Comparison of ENCODE assay signal across 15 cellular contexts in the genomic region with DNA sequence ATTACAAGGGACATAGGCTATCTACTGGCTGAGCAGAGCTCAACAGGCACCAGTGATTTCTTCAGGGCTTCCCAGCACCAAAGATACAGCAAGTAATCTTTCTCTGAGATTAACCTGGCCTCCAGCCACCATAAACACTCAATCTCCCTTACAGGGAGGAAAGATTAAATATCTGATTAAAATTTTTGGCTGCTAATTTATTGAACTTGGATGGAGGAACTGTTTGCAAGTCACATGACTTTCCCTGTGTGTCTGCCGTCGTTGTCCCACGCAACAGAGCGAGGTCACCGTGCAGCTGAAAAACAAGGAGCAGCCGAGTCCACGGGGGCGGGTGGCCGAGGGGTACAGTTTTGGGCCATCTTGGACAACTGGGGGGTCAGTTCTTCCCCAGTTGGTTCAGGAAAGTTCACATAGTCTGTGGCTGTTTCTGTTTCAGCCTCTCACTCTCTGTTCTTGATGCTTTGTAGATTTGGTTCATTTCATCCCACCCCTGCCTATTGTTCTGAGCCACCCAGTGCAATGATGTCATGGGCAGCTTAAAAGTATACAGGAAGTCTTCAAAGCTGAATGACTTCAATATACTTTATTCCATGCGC.
DNase-seq lines count a peak whose midpoint lies in the region; ATAC-seq, FAIRE-seq and TF ChIP-seq lines count a peak whose summit lies in the region.
"Had no signal": no experiment of that assay in that cellular context is flagged by ENCODE, and none has a peak within 500 bp of the region (broad histone marks: within the 10 kb centered on the region; RNA-seq: fewer than 3 reads in every experiment).

No MANE protein-coding gene starts in this region.

- peaks cover 5 to 21% of the 10 kb centered on the region in 2 experiments; a peak in 4 of 5 replicates for H3K27me3 ChIP-seq in K562 (ENCODE audit: control insufficient read depth in 2 of 2, insufficient read depth in 2 of 2, low read length in 2 of 2)
- peaks cover 0 to 9% (median 0%) of the 10 kb centered on the region in 3 donors for H3K27me3 ChIP-seq in psoas muscle (ENCODE audit: insufficient read depth in 3 of 3, low read length in 2 of 3)
- no peaks in the 10 kb centered on the region for H3K27me3 ChIP-seq in effector memory CD4-positive, alpha-beta T cell (replicated peaks; ENCODE audit: control insufficient read depth, insufficient read depth, low read length, poor library complexity, severe bottlenecking)
- H3K27me3 ChIP-seq: BE2C had no signal

- H3K4me3 ChIP-seq in GM12865 (ENCODE audit: low read depth, low read length) = no peak overlapping the region
- no peak overlapping the region for H3K4me3 ChIP-seq in K562
- H3K4me3 ChIP-seq in psoas muscle = peak overlapping the region; percentile 22
- H3K4me3 ChIP-seq in effector memory CD4-positive, alpha-beta T cell (ENCODE audit: insufficient read depth, low read depth, low read length, poor library complexity, severe bottlenecking) = no peak overlapping the region
- H3K4me3 ChIP-seq: SK-N-MC had no signal

- CTCF ChIA-PET in K562 (lab: Yijun Ruan, JAX; ENCODE audit: low intra/inter-chr PET ratio) = no interaction called here

- H3K4me2 ChIP-seq in K562 (ENCODE audit: insufficient read depth, low read length) = no peak overlapping the region

- no peaks in the 10 kb centered on the region for H3K4me1 ChIP-seq in K562 (replicated peaks in 1 of 2; ENCODE audit: control insufficient read depth in 2 of 2, insufficient read depth in 2 of 2, low read length in 2 of 2)
- H3K4me1 ChIP-seq in psoas muscle = peaks cover 3% of the 10 kb centered on the region
- H3K4me1 ChIP-seq in effector memory CD4-positive, alpha-beta T cell (ENCODE audit: control insufficient read depth, insufficient read depth, low read length, poor library complexity, severe bottlenecking) = no peaks in the 10 kb centered on the region

- BruUV-seq in K562 (replicated peaks; lab: Mats Ljungman, UMichigan) = no TSS peak

- no peak overlapping the region for H3K9ac ChIP-seq in K562 (ENCODE audit: insufficient read depth in 1 of 2, low read depth in 2 of 2, low read length in 2 of 2)

- TF ChIP-seq EP300 in K562 (IDR thresholded peaks at IDR 0.05; ENCODE audit: low read length) = no peak

- no peaks in the 10 kb centered on the region for H4K20me1 ChIP-seq in K562 (replicated peaks; ENCODE audit: control insufficient read depth, insufficient read depth, low read length)

- DNase-seq in GM12865 (ENCODE audit: low read depth) = peak; percentile 3
- DNase-seq in K562 (ENCODE audit: extremely low read depth in 1 of 4, low spot score in 3 of 4) = no peak
- peak; percentile 60 for DNase-seq in left ventricle myocardium superior
- DNase-seq in psoas muscle = peak in 1 of 2 donors; percentile 57
- DNase-seq in NAMALWA (ENCODE audit: low spot score) = no peak
- DNase-seq in EL = no peak
- DNase-seq in effector memory CD4-positive, alpha-beta T cell = no peak
- no peak for DNase-seq in activated T-cell treated with anti-CD3 and anti-CD28 coated beads, Interleukin-2, amount 50 U/mL, for 48 hours
- DNase-seq: activated T-cell treated with anti-CD3 and anti-CD28 coated beads, Interleukin-2, amount 50 U/mL, for 72 hours; BE2C; NCI-H1436; nephron progenitor cell had no signal

- H2AFZ ChIP-seq in K562 (ENCODE audit: low read depth, low read length) = no peak overlapping the region

- no peak for FAIRE-seq in K562 (lab: Jason Lieb, UNC)
- FAIRE-seq: GM18507 had no signal

- POLR2A ChIA-PET in K562 (lab: Yijun Ruan, JAX) = interaction anchor here (0.8 kb wide), 1 partner anchor 585 kb away, joined by 4 read pairs; no protein-coding TSS in a partner anchor

- intact Hi-C loops in K562 (cut with micrococcal nuclease) (no loop called here), left ventricle myocardium superior (cut with micrococcal nuclease) (no loop called here), psoas muscle (cut with DNase I) (no loop called here)

- TF ChIP-seq RAD21 in K562 (CRISPR knock-in tag; conservative IDR thresholded peaks at IDR 0.05 in 1 of 2, IDR thresholded peaks at IDR 0.05 in 1 of 2) = no peak

- no peaks in the 10 kb centered on the region for H3K79me2 ChIP-seq in K562 (ENCODE audit: control insufficient read depth, insufficient read depth, low read length)

- TF ChIP-seq CTCF in GM12865 (IDR thresholded peaks at IDR 0.05; ENCODE audit: insufficient read depth, low read depth, low read length, missing control alignments) (no peak), K562 (IDR thresholded peaks at IDR 0.05 in 2 of 3, conservative IDR thresholded peaks at IDR 0.05 in 1 of 3; ENCODE audit: insufficient read depth in 2 of 3, low read depth in 1 of 3, low read length in 3 of 3) (no peak), psoas muscle (IDR thresholded peaks at IDR 0.05) (no peak)

- H3K27ac ChIP-seq in K562 (ENCODE audit: extremely low read depth, low read depth, low read length) = no peak overlapping the region
- no peak overlapping the region for H3K27ac ChIP-seq in psoas muscle
- no peak overlapping the region for H3K27ac ChIP-seq in effector memory CD4-positive, alpha-beta T cell (ENCODE audit: insufficient read depth, low read length, poor library complexity, severe bottlenecking)
- H3K27ac ChIP-seq: SK-N-MC had no signal

- in situ Hi-C loops in K562 (cut with MboI) = no loop called here

- ATAC-seq in K562 (no peak), left ventricle myocardium superior (peak; percentile 87), psoas muscle (peak in 1 of 4 donors; percentile 36)
- ATAC-seq: activated CD4-positive, CD25-positive, alpha-beta regulatory T cell treated with anti-CD3 and anti-CD28 coated beads, Interleukin-2, amount 50 U/mL, for 24 hours; activated T-cell treated with anti-CD3 and anti-CD28 coated beads, Interleukin-2, amount 50 U/mL, for 72 hours had no signal

- 2% methylated on average over 10 of the region's 10 CpGs for WGBS in K562 (ENCODE audit: insufficient coverage, low coverage, missing lambda C conversion rate)
- 63 to 72% (median 70%) methylated on average over 10 of the region's 10 CpGs for WGBS in psoas muscle, 3 donors

- H3K36me3 ChIP-seq in K562 (ENCODE audit: control insufficient read depth, insufficient read depth, low read length) = no peaks in the 10 kb centered on the region
- H3K36me3 ChIP-seq in psoas muscle (ENCODE audit: insufficient read depth in 1 of 2, low read depth in 1 of 2) = no peaks in the 10 kb centered on the region
- H3K36me3 ChIP-seq in effector memory CD4-positive, alpha-beta T cell (ENCODE audit: control insufficient read depth, insufficient read depth, low read length) = no peaks in the 10 kb centered on the region
- H3K36me3 ChIP-seq: BE2C had no signal

- H3K9me1 ChIP-seq in K562 (ENCODE audit: control insufficient read depth, insufficient read depth, low read length) = no peaks in the 10 kb centered on the region

- no peak for TF ChIP-seq POLR2A in K562 (conservative IDR thresholded peaks at IDR 0.05)

- no peaks in the 10 kb centered on the region for H3K9me3 ChIP-seq in K562 (replicated peaks; ENCODE audit: control insufficient read depth, insufficient read depth, low read depth, low read length)
- H3K9me3 ChIP-seq in psoas muscle = no peaks in the 10 kb centered on the region
- no peaks in the 10 kb centered on the region for H3K9me3 ChIP-seq in effector memory CD4-positive, alpha-beta T cell (ENCODE audit: control insufficient read depth, low read length)
- H3K9me3 ChIP-seq: BE2C had no signal

TF ChIP-seq in K562, 482 proteins besides CTCF, POLR2A, EP300 and RAD21:
- TF ChIP-seq CHCHD3 (CRISPR knock-in tag; IDR thresholded peaks at IDR 0.05) (no peak), ZNF224 (CRISPR knock-in tag; IDR thresholded peaks at IDR 0.05) (no peak), ZNF717 (CRISPR knock-in tag; IDR thresholded peaks at IDR 0.05) (no peak)
- TF ChIP-seq, protein P1, sequence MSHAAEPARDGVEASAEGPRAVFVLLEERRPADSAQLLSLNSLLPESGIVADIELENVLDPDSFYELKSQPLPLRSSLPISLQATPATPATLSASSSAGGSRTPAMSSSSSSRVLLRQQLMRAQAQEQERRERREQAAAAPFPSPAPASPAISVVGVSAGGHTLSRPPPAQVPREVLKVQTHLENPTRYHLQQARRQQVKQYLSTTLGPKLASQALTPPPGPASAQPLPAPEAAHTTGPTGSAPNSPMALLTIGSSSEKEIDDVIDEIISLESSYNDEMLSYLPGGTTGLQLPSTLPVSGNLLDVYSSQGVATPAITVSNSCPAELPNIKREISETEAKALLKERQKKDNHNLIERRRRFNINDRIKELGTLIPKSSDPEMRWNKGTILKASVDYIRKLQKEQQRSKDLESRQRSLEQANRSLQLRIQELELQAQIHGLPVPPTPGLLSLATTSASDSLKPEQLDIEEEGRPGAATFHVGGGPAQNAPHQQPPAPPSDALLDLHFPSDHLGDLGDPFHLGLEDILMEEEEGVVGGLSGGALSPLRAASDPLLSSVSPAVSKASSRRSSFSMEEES (CRISPR knock-in tag; IDR thresholded peaks at IDR 0.05) = peak; percentile 79
- TF ChIP-seq, protein P2, sequence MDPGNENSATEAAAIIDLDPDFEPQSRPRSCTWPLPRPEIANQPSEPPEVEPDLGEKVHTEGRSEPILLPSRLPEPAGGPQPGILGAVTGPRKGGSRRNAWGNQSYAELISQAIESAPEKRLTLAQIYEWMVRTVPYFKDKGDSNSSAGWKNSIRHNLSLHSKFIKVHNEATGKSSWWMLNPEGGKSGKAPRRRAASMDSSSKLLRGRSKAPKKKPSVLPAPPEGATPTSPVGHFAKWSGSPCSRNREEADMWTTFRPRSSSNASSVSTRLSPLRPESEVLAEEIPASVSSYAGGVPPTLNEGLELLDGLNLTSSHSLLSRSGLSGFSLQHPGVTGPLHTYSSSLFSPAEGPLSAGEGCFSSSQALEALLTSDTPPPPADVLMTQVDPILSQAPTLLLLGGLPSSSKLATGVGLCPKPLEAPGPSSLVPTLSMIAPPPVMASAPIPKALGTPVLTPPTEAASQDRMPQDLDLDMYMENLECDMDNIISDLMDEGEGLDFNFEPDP (CRISPR knock-in tag; IDR thresholded peaks at IDR 0.05) = no peak
TF ChIP-seq in K562: peak in this region for 1.

Comparison
In these comparisons a context has a peak if more than half of its experiments do, and no peak if none do; other contexts are left out.
1. DNase-seq: peak in GM12865 (single experiment) and left ventricle myocardium superior (single experiment); none in K562 (0 of 4), NAMALWA (single experiment), EL (single experiment), effector memory CD4-positive, alpha-beta T cell (0 of 3) and activated T-cell treated with anti-CD3 and anti-CD28 coated beads, Interleukin-2, amount 50 U/mL, for 48 hours (0 of 2).